Comparison of ENCODE assay signal across 12 cellular contexts in genomic region chr17:77377836-77378235, GRCh38.
A peak's percentile ranks its signal among the peaks of the same experiment; 100 is the strongest.
DNase-seq lines count a peak whose midpoint lies in the region; ATAC-seq and TF ChIP-seq lines count a peak whose summit lies in the region.
"Had no signal": no experiment of that assay in that cellular context is flagged by ENCODE, and none has a peak within 500 bp of the region (broad histone marks: within the 10 kb centered on the region; RNA-seq: fewer than 3 reads in every experiment).

No MANE protein-coding gene starts in this region.

- H3K9me3 ChIP-seq in heart left ventricle: no peaks in the 10 kb centered on the region
- no peaks in the 10 kb centered on the region for H3K9me3 ChIP-seq in ascending aorta
- no peaks in the 10 kb centered on the region for H3K9me3 ChIP-seq in muscle layer of duodenum (ENCODE audit: control insufficient read depth in 1 of 2, low read length in 2 of 2)

- intact Hi-C loops in heart left ventricle (cut with DNase I) (loop anchor here in 5 of 10 donors (2.0 to 10.0 kb wide), 2 partner anchors 27 to 47 kb away; no protein-coding TSS in a partner anchor), left ventricle myocardium superior (cut with micrococcal nuclease) (no loop called here), ascending aorta (cut with DNase I) (loop anchor here (5.0 kb wide), 1 partner anchor 99 kb away; no protein-coding TSS in a partner anchor)

- TF ChIP-seq CTCF in heart left ventricle (IDR thresholded peaks at IDR 0.05) (no peak), ascending aorta (IDR thresholded peaks at IDR 0.05) (no peak), type B pancreatic cell (conservative IDR thresholded peaks at IDR 0.05) (no peak), endothelial cell (IDR thresholded peaks at IDR 0.05; ENCODE audit: unreplicated experiment) (no peak)

- H3K9me3 Mint-ChIP-seq in type B pancreatic cell (no peaks in the 10 kb centered on the region), endothelial cell (ENCODE audit: unreplicated experiment) (peaks cover 4% of the 10 kb centered on the region)

- DNase-seq in heart left ventricle (no peak), left ventricle myocardium superior (no peak), ascending aorta (ENCODE audit: low spot score in 2 of 2) (no peak), type B pancreatic cell (ENCODE audit: extremely low spot score, unreplicated experiment) (no peak), DMS53 (lab: John Stamatoyannopoulos, UW) (no peak), endothelial cell (ENCODE audit: low spot score) (no peak)
- no peak for DNase-seq in stimulated activated CD8-positive, alpha-beta memory T cell treated with anti-CD3 and anti-CD28 coated beads, Interleukin-4, amount 100 ng/mL, for 48 hours
- DNase-seq: activated CD4-positive, CD25-positive, alpha-beta regulatory T cell; cortex of kidney had no signal

- no peak overlapping the region for H3K4me3 Mint-ChIP-seq in type B pancreatic cell
- H3K4me3 Mint-ChIP-seq in endothelial cell (ENCODE audit: unreplicated experiment): no peak overlapping the region

- H3K27ac Mint-ChIP-seq in type B pancreatic cell (peak overlapping the region; percentile 69), endothelial cell (ENCODE audit: unreplicated experiment) (no peak overlapping the region)

- no peak for TF ChIP-seq POLR2A in heart left ventricle (IDR thresholded peaks at IDR 0.05)

- no peaks in the 10 kb centered on the region for H3K27me3 ChIP-seq in heart left ventricle
- H3K27me3 ChIP-seq in ascending aorta: no peaks in the 10 kb centered on the region
- H3K27me3 ChIP-seq in muscle layer of duodenum (ENCODE audit: low read depth, low read length): no peaks in the 10 kb centered on the region

- peak overlapping the region in 10 of 12 donors; percentile 61 to 96 (median 94) for H3K27ac ChIP-seq in heart left ventricle
- H3K27ac ChIP-seq in ascending aorta: peak overlapping the region; percentile 92
- peak overlapping the region; percentile 51 for H3K27ac ChIP-seq in muscle layer of duodenum (ENCODE audit: low read length)

- H3K4me1 Mint-ChIP-seq in type B pancreatic cell (ENCODE audit: unreplicated experiment) (peaks cover 46% of the 10 kb centered on the region), endothelial cell (ENCODE audit: unreplicated experiment) (peaks cover 72% of the 10 kb centered on the region)

- H3K36me3 ChIP-seq in heart left ventricle (no peaks in the 10 kb centered on the region), ascending aorta (no peaks in the 10 kb centered on the region), muscle layer of duodenum (ENCODE audit: control insufficient read depth in 1 of 2, insufficient read depth in 2 of 2, low read length in 2 of 2) (no peaks in the 10 kb centered on the region)

- WGBS in heart left ventricle, 4 donors: 73 to 80% (median 77%) methylated on average over 6 to 7 of the region's 7 CpGs

- no peaks in the 10 kb centered on the region for H3K27me3 Mint-ChIP-seq in type B pancreatic cell
- peaks cover 24% of the 10 kb centered on the region for H3K27me3 Mint-ChIP-seq in endothelial cell (ENCODE audit: unreplicated experiment)

- H3K36me3 Mint-ChIP-seq in type B pancreatic cell (no peaks in the 10 kb centered on the region), endothelial cell (ENCODE audit: low read depth, unreplicated experiment) (peaks cover 15% of the 10 kb centered on the region)

- ATAC-seq in heart left ventricle: no peak
- no peak for ATAC-seq in left ventricle myocardium superior

- H3K4me1 ChIP-seq in heart left ventricle (peaks cover 21 to 87% (median 81%) of the 10 kb centered on the region in 12 donors), ascending aorta (peaks cover 44 to 66% of the 10 kb centered on the region in 2 donors), muscle layer of duodenum (ENCODE audit: control insufficient read depth in 1 of 2, insufficient read depth in 2 of 2, low read length in 2 of 2) (peaks cover 34 to 78% of the 10 kb centered on the region in 2 donors)

- no peak overlapping the region for H3K4me3 ChIP-seq in heart left ventricle
- H3K4me3 ChIP-seq in ascending aorta: peak overlapping the region in 1 of 2 donors; percentile 4
- no peak overlapping the region for H3K4me3 ChIP-seq in muscle layer of duodenum (ENCODE audit: low read depth in 1 of 2, low read length in 2 of 2)
- H3K4me3 ChIP-seq: lung, smooth muscle cell had no signal
